ENCODE assay signal across 8 cellular contexts in the genomic region with DNA sequence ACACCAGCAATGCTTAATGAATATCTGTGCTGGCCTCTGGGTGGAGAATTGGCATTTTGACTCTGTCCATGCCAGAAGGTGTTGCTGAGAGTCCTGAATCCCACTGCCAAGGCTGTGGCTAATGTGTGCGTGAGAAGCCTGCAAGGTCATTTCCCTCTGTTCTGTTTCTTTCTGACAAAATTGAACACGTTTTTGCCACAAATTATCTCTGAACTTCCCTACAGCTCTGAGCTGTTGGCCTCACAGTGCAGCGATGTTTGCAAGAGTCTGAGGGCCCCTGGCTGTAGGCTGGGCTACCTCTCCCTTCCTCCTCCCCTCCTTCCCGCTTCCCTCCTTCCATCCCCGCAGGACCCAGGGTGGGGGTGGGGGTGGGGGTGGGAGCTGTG.
DNase-seq lines count a peak whose midpoint lies in the region; ATAC-seq and FAIRE-seq lines count a peak whose summit lies in the region.

No MANE protein-coding gene starts in this region.

- peak overlapping the region; percentile 71 to 80 for H3K4me3 Mint-ChIP-seq in stimulated activated naive B cell treated with anti-CD40 and anti-IgM and Interleukin-4, amounts not matched to agents 10 μg/mL and 1 μg/mL and 100 μg/mL, for 72 hours

- H3K9me3 Mint-ChIP-seq in stimulated activated naive B cell treated with anti-CD40 and anti-IgM and Interleukin-4, amounts not matched to agents 10 μg/mL and 1 μg/mL and 100 μg/mL, for 72 hours = peaks cover 16 to 19% of the 10 kb centered on the region in 2 donors

- peak overlapping the region; percentile 90 for H3K27ac Mint-ChIP-seq in stimulated activated naive B cell treated with anti-CD40 and anti-IgM and Interleukin-4, amounts not matched to agents 10 μg/mL and 1 μg/mL and 100 μg/mL, for 72 hours

- H3K36me3 Mint-ChIP-seq in stimulated activated naive B cell treated with anti-CD40 and anti-IgM and Interleukin-4, amounts not matched to agents 10 μg/mL and 1 μg/mL and 100 μg/mL, for 72 hours = peaks cover 15 to 22% of the 10 kb centered on the region in 2 donors

- peaks cover 22 to 32% of the 10 kb centered on the region in 2 donors for H3K4me1 Mint-ChIP-seq in stimulated activated naive B cell treated with anti-CD40 and anti-IgM and Interleukin-4, amounts not matched to agents 10 μg/mL and 1 μg/mL and 100 μg/mL, for 72 hours

- no peak for FAIRE-seq in urothelium cell line (lab: Jason Lieb, UNC)

- peak; percentile 49 for ATAC-seq in GM19452 (IDR thresholded peaks at IDR 0.05; ENCODE audit: unreplicated experiment)
- peak; percentile 11 for ATAC-seq in HG03159 (IDR thresholded peaks at IDR 0.05; ENCODE audit: unreplicated experiment)
- peak; percentile 75 to 77 for ATAC-seq in stimulated activated naive B cell treated with anti-CD40 and anti-IgM and Interleukin-4, amounts not matched to agents 10 μg/mL and 1 μg/mL and 100 μg/mL, for 72 hours (replicated peaks)

- H3K27me3 Mint-ChIP-seq in stimulated activated naive B cell treated with anti-CD40 and anti-IgM and Interleukin-4, amounts not matched to agents 10 μg/mL and 1 μg/mL and 100 μg/mL, for 72 hours = peaks cover 9 to 15% of the 10 kb centered on the region in 2 donors

- DNase-seq in epidermal melanocyte (ENCODE audit: insufficient read length, low spot score) (peak; percentile 46), 8988T (no peak), urothelium cell line (ENCODE audit: low spot score) (no peak), NCI-H510A (lab: John Stamatoyannopoulos, UW) (no peak)
- peak; percentile 43 for DNase-seq in stimulated activated naive B cell treated with anti-CD40 and anti-IgM and Interleukin-4, amounts not matched to agents 10 μg/mL and 1 μg/mL and 100 μg/mL, for 72 hours
- DNase-seq in activated CD8-positive, alpha-beta memory T cell treated with anti-CD3 and anti-CD28 coated beads for 24 hours = no peak

Comparison
In these comparisons a context has a peak if more than half of its experiments do, and no peak if none do; other contexts are left out.
1. ATAC-seq: peak in every context shown above with its lines; median percentile 76 in stimulated activated naive B cell treated with anti-CD40 and anti-IgM and Interleukin-4, amounts not matched to agents 10 μg/mL and 1 μg/mL and 100 μg/mL, for 72 hours; 49 in GM19452; 11 in HG03159.
2. DNase-seq: peak in epidermal melanocyte (single experiment) and stimulated activated naive B cell treated with anti-CD40 and anti-IgM and Interleukin-4, amounts not matched to agents 10 μg/mL and 1 μg/mL and 100 μg/mL, for 72 hours (single experiment); none in 8988T (single experiment), activated CD8-positive, alpha-beta memory T cell treated with anti-CD3 and anti-CD28 coated beads for 24 hours (single experiment), urothelium cell line (single experiment) and NCI-H510A (single experiment).